In the genomic region with DNA sequence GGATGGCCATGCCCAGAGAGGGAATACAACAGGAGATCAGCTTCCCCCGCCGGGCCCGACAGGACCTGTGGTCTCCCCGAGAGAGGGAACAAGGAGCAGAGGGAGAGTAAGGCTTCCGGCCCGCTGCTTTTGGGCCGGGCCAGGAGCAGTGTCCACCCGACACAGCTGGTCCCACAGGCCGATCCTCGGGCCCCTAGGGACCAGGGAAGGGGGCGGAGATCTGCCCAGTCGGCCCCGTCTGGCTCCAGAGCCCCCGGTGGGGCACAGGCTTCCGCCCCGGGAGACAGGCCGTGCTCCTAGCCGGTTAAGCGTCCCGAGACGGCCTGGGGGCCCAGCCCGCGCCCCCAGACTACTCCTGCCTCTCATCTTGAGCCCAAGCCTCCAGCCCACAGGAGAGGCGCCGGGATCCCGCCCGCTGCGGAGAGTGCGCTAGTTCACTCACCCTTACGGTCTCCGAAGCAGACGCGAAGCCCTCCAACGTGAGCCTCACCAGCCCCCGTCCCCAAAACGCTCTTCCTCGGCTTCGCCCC, we compare ENCODE assay signal across 8 cellular contexts. TPM values are rescaled to one million over a fixed set of nuclear protein-coding genes. Genes with fewer than 3 reads are reported as not detected.
DNase-seq lines count a peak whose midpoint lies in the region; ATAC-seq, FAIRE-seq and TF ChIP-seq lines count a peak whose summit lies in the region.

A gene (minus strand): TSS at position 526 of the 530 bp plus-strand sequence. CDS start 6,635 bp downstream, outside the sequence.

- H3K27ac Mint-ChIP-seq in CD8-positive, alpha-beta memory T cell: peak within 1 kb of the TSS; percentile 84 to 98 (median 96)
- peak within 1 kb of the TSS; percentile 87 for H3K27ac Mint-ChIP-seq in central memory CD8-positive, alpha-beta T cell (ENCODE audit: low read depth)
- H3K27ac Mint-ChIP-seq in stimulated activated naive B cell treated with anti-CD40 and anti-IgM and Interleukin-4, amounts not matched to agents 10 μg/mL and 1 μg/mL and 100 μg/mL, for 72 hours: peak within 1 kb of the TSS; percentile 93

- FAIRE-seq in GM12892 (lab: Jason Lieb, UNC): no peak

- POLR2A ChIA-PET in CD8-positive, alpha-beta memory T cell (lab: Charles Lee): interaction anchor here (0.6 to 1.0 kb wide), 2 partner anchors 260 to 616 kb away, joined by 3 read pairs; no protein-coding TSS in a partner anchor

- peak within 1 kb of the TSS; percentile 83 to 98 (median 93) for H3K4me3 Mint-ChIP-seq in CD8-positive, alpha-beta memory T cell
- H3K4me3 Mint-ChIP-seq in central memory CD8-positive, alpha-beta T cell: peak within 1 kb of the TSS; percentile 89
- peak within 1 kb of the TSS; percentile 83 to 90 for H3K4me3 Mint-ChIP-seq in stimulated activated naive B cell treated with anti-CD40 and anti-IgM and Interleukin-4, amounts not matched to agents 10 μg/mL and 1 μg/mL and 100 μg/mL, for 72 hours

- TF ChIP-seq POLR2A in GM12892 (IDR thresholded peaks at IDR 0.05; ENCODE audit: low read depth, low read length): no peak

- peaks cover 44 to 60% (median 55%) of the 10 kb centered on the region in 3 donors for H3K4me1 Mint-ChIP-seq in CD8-positive, alpha-beta memory T cell
- peaks cover 42% of the 10 kb centered on the region for H3K4me1 Mint-ChIP-seq in central memory CD8-positive, alpha-beta T cell
- H3K4me1 Mint-ChIP-seq in stimulated activated naive B cell treated with anti-CD40 and anti-IgM and Interleukin-4, amounts not matched to agents 10 μg/mL and 1 μg/mL and 100 μg/mL, for 72 hours: peaks cover 37 to 56% of the 10 kb centered on the region in 2 donors

- H3K27me3 Mint-ChIP-seq in CD8-positive, alpha-beta memory T cell: peaks cover 0 to 5% of the 10 kb centered on the region in 2 donors
- H3K27me3 Mint-ChIP-seq in central memory CD8-positive, alpha-beta T cell: no peaks in the 10 kb centered on the region
- no peaks in the 10 kb centered on the region for H3K27me3 Mint-ChIP-seq in stimulated activated naive B cell treated with anti-CD40 and anti-IgM and Interleukin-4, amounts not matched to agents 10 μg/mL and 1 μg/mL and 100 μg/mL, for 72 hours

- no peaks in the 10 kb centered on the region for H3K36me3 ChIP-seq in CD8-positive, alpha-beta memory T cell (ENCODE audit: insufficient read depth, low read length)
- no peaks in the 10 kb centered on the region for H3K36me3 ChIP-seq in MM.1S (replicated peaks; ENCODE audit: insufficient read depth, low read length)

- peaks cover 0 to 20% (median 6%) of the 10 kb centered on the region in 3 donors for H3K36me3 Mint-ChIP-seq in CD8-positive, alpha-beta memory T cell
- H3K36me3 Mint-ChIP-seq in central memory CD8-positive, alpha-beta T cell (ENCODE audit: insufficient read depth): peaks cover 18% of the 10 kb centered on the region
- peaks cover 14 to 19% of the 10 kb centered on the region in 2 donors for H3K36me3 Mint-ChIP-seq in stimulated activated naive B cell treated with anti-CD40 and anti-IgM and Interleukin-4, amounts not matched to agents 10 μg/mL and 1 μg/mL and 100 μg/mL, for 72 hours

- H3K27me3 ChIP-seq in CD8-positive, alpha-beta memory T cell (ENCODE audit: insufficient read depth, low read length, poor library complexity, severe bottlenecking): no peaks in the 10 kb centered on the region
- H3K27me3 ChIP-seq in MM.1S (replicated peaks; ENCODE audit: insufficient read depth, low read length): no peaks in the 10 kb centered on the region
- H3K27me3 ChIP-seq in layer of hippocampus (ENCODE audit: control insufficient read depth, insufficient read depth, low read length): no peaks in the 10 kb centered on the region

- DNase-seq in CD8-positive, alpha-beta memory T cell: no peak
- no peak for DNase-seq in MM.1S
- DNase-seq in central memory CD8-positive, alpha-beta T cell (ENCODE audit: low spot score in 2 of 2): no peak
- no peak for DNase-seq in stimulated activated naive B cell treated with anti-CD40 and anti-IgM and Interleukin-4, amounts not matched to agents 10 μg/mL and 1 μg/mL and 100 μg/mL, for 72 hours
- no peak for DNase-seq in GM12892 (ENCODE audit: insufficient read length)
- DNase-seq in putamen (ENCODE audit: low spot score): no peak

- H3K4me1 ChIP-seq in CD8-positive, alpha-beta memory T cell (ENCODE audit: insufficient read depth, low read length): peaks cover 42% of the 10 kb centered on the region
- peaks cover 21% of the 10 kb centered on the region for H3K4me1 ChIP-seq in MM.1S (ENCODE audit: low read length)

- H3F3A ChIP-seq in MM.1S (ENCODE audit: insufficient read depth, low read length): 0 out of 2 replicates have a peak, but pooled peaks cover 4% of the 10 kb centered on the region

- CTCF ChIA-PET in CD8-positive, alpha-beta memory T cell (lab: Charles Lee): no interaction called here

- peaks cover 39% of the 10 kb centered on the region for H3K79me2 ChIP-seq in MM.1S (ENCODE audit: low read length)

- peak within 1 kb of the TSS; percentile 78 for H3K27ac ChIP-seq in CD8-positive, alpha-beta memory T cell (ENCODE audit: low read depth, low read length)
- peak within 1 kb of the TSS; percentile 67; the same call in 1 of the 2 replicates for H3K27ac ChIP-seq in MM.1S (ENCODE audit: low read length)
- peak within 1 kb of the TSS; percentile 93 for H3K27ac ChIP-seq in layer of hippocampus (ENCODE audit: low read depth, low read length)

- no peaks in the 10 kb centered on the region for H4K20me1 ChIP-seq in MM.1S (ENCODE audit: insufficient read depth, low read length)

- peak within 1 kb of the TSS; percentile 94 for H2AFZ ChIP-seq in MM.1S (ENCODE audit: low read length)

- H3K4me2 ChIP-seq in MM.1S (ENCODE audit: low read depth, low read length): peak within 1 kb of the TSS; percentile 88

- peak within 1 kb of the TSS; percentile 90 for H3K4me3 ChIP-seq in CD8-positive, alpha-beta memory T cell (ENCODE audit: low read length)
- H3K4me3 ChIP-seq in MM.1S (ENCODE audit: low read length): peak within 1 kb of the TSS; percentile 88

- no peaks in the 10 kb centered on the region for H3K9me2 ChIP-seq in MM.1S (replicated peaks; ENCODE audit: insufficient read depth, low read length)

- peak; percentile 11 for ATAC-seq in GM21786 (IDR thresholded peaks at IDR 0.05; ENCODE audit: unreplicated experiment)
- ATAC-seq in central memory CD8-positive, alpha-beta T cell (replicated peaks; ENCODE audit: extremely low read depth, poor library complexity, severe bottlenecking): peak; percentile 43
- peak; percentile 34 to 39 for ATAC-seq in stimulated activated naive B cell treated with anti-CD40 and anti-IgM and Interleukin-4, amounts not matched to agents 10 μg/mL and 1 μg/mL and 100 μg/mL, for 72 hours (replicated peaks)

- no peaks in the 10 kb centered on the region for H3K9me3 Mint-ChIP-seq in CD8-positive, alpha-beta memory T cell
- no peaks in the 10 kb centered on the region for H3K9me3 Mint-ChIP-seq in central memory CD8-positive, alpha-beta T cell
- H3K9me3 Mint-ChIP-seq in stimulated activated naive B cell treated with anti-CD40 and anti-IgM and Interleukin-4, amounts not matched to agents 10 μg/mL and 1 μg/mL and 100 μg/mL, for 72 hours: no peaks in the 10 kb centered on the region

- no peak for TF ChIP-seq CTCF in MM.1S (IDR thresholded peaks at IDR 0.05; ENCODE audit: low read length)

- H3K9me3 ChIP-seq in CD8-positive, alpha-beta memory T cell (ENCODE audit: low read length): no peaks in the 10 kb centered on the region
- H3K9me3 ChIP-seq in MM.1S (replicated peaks; ENCODE audit: insufficient read depth, low read length): no peaks in the 10 kb centered on the region

- H3K9ac ChIP-seq in MM.1S (ENCODE audit: low read length): peak within 1 kb of the TSS; percentile 85

RNA-seq across cellular contexts. Expression of the gene that starts here (rescaled TPM):
- total RNA-seq in CD8-positive, alpha-beta memory T cell: 10 to 100 TPM; 37.2 to 40.0 TPM
- 22.7 TPM for polyA plus RNA-seq in CD8-positive, alpha-beta memory T cell
- 20.6 TPM for polyA plus RNA-seq in GM12892 (2012; ENCODE audit: missing spikeins)
